ENCODE assay signal across 8 cellular contexts in genomic region chr19:58572818-58573657, GRCh38. TPM values are rescaled to one million over a fixed set of nuclear protein-coding genes. Genes with fewer than 3 reads are reported as not detected.
DNase-seq lines count a peak whose midpoint lies in the region; ATAC-seq, FAIRE-seq and TF ChIP-seq lines count a peak whose summit lies in the region.

TSS of gene MZF1 (minus strand) at chr19:58573335. CDS start at chr19:58571389, 1,946 bp downstream.

- H3K36me3 ChIP-seq in lower lobe of right lung = peaks cover 27% of the 10 kb centered on the region

- POLR2A ChIA-PET in A549 (lab: Yijun Ruan, JAX) = interaction anchor here (1.0 to 1.7 kb wide), 4 partner anchors 13 to 53 kb away, joined by 6 to 16 read pairs (median 8); partner anchors contain the start of genes CHMP2A, TRIM28 and ZBTB45

- TF ChIP-seq CTCF in A549 (IDR thresholded peaks at IDR 0.05) = no peak
- no peak for TF ChIP-seq CTCF in lower lobe of right lung (IDR thresholded peaks at IDR 0.05)

- H3K4me2 ChIP-seq in A549 = peak within 1 kb of the TSS; percentile 92

- no peaks in the 10 kb centered on the region for H3K9me3 ChIP-seq in A549
- no peaks in the 10 kb centered on the region for H3K9me3 ChIP-seq in lower lobe of right lung

- H3K4me3 ChIP-seq in A549 (peak within 1 kb of the TSS; percentile 67), lower lobe of right lung (peak within 1 kb of the TSS; percentile 72)

- peak; percentile 57 for TF ChIP-seq POLR2A in A549 (IDR thresholded peaks at IDR 0.05; ENCODE audit: low read length)
- TF ChIP-seq POLR2A in GM19099 (IDR thresholded peaks at IDR 0.05; ENCODE audit: extremely low read depth, insufficient read length, low read depth) = peak; percentile 40

- no peak for TF ChIP-seq RAD21 in A549 (conservative IDR thresholded peaks at IDR 0.05 in 1 of 2, IDR thresholded peaks at IDR 0.05 in 1 of 2)

- peak; percentile 93 for FAIRE-seq in A549 (lab: Jason Lieb, UNC)

- DNase-seq in A549 (ENCODE audit: low read depth in 1 of 2, low spot score in 1 of 2) (peak; percentile 100), dermis microvascular lymphatic vessel endothelial cell (ENCODE audit: low read depth in 2 of 2) (peak; percentile 100), lower lobe of right lung (peak; percentile 100), COLO668 (lab: John Stamatoyannopoulos, UW; ENCODE audit: unreplicated experiment) (no peak)
- DNase-seq in activated CD4-positive, alpha-beta T cell treated with anti-CD3 and anti-CD28 coated beads for 24 hours (ENCODE audit: low read depth in 2 of 2) = peak; percentile 98 to 99
- peak; percentile 99 to 100 (median 99) for DNase-seq in stimulated activated CD4-positive, alpha-beta T cell treated with anti-CD3 and anti-CD28 coated beads, TNF-alpha, amount 100 ng/mL, for 48 hours (ENCODE audit: low read depth in 3 of 3)

- CTCF ChIA-PET in A549 (lab: Yijun Ruan, JAX) = interaction anchor here (0.6 to 3.3 kb wide), 3 partner anchors 53 to 839 kb away, joined by 3 to 16 read pairs (median 3); partner anchors contain the start of gene ZBTB45

- H3K4me1 ChIP-seq in A549 (peaks cover 15% of the 10 kb centered on the region), lower lobe of right lung (peaks cover 26% of the 10 kb centered on the region)

- intact Hi-C loops in lower lobe of right lung (cut with DNase I) = no loop called here

- ATAC-seq in A549 (peak; percentile 64 to 81), HG03439 (IDR thresholded peaks at IDR 0.05; ENCODE audit: unreplicated experiment) (peak; percentile 55), lower lobe of right lung (peak; percentile 84 to 91)

- H3K27me3 ChIP-seq in lower lobe of right lung (ENCODE audit: low read depth) = no peaks in the 10 kb centered on the region

- 1% methylated on average over 57 of the region's 75 CpGs for WGBS in A549 (ENCODE audit: missing lambda C conversion rate)

- H3K27ac ChIP-seq in A549 = peak within 1 kb of the TSS; percentile 91
- H3K27ac ChIP-seq in lower lobe of right lung = peak within 1 kb of the TSS; percentile 97

- no peak for TF ChIP-seq EP300 in A549 (IDR thresholded peaks at IDR 0.05)

TF ChIP-seq in A549, 52 proteins besides CTCF, POLR2A, EP300 and RAD21 (continues in another document):
- no peak for TF ChIP-seq POLR2AphosphoS2 (conservative IDR thresholded peaks at IDR 0.05; ENCODE audit: low read length)
- no peak for TF ChIP-seq CBX8 (IDR thresholded peaks at IDR 0.05)
- TF ChIP-seq ZFP36 (IDR thresholded peaks at IDR 0.05; ENCODE audit: borderline replicate concordance, partially characterized antibody) = no peak
- TF ChIP-seq NPAS2 (CRISPR knock-in tag; IDR thresholded peaks at IDR 0.05; ENCODE audit: borderline replicate concordance) = no peak
- TF ChIP-seq MYC (IDR thresholded peaks at IDR 0.05; ENCODE audit: borderline replicate concordance, low read length) = 0 out of 2 replicates have a peak, but pooled peaks have one; percentile 22
- TF ChIP-seq ZNF302 (CRISPR knock-in tag; IDR thresholded peaks at IDR 0.05) = no peak
- TF ChIP-seq JUN (IDR thresholded peaks at IDR 0.05) = peak; percentile 40 to 90
- no peak for TF ChIP-seq FOSB (CRISPR knock-in tag; IDR thresholded peaks at IDR 0.05)
- 0 out of 2 replicates have a peak, but pooled peaks have one; percentile 15 for TF ChIP-seq PHF8 (IDR thresholded peaks at IDR 0.05; ENCODE audit: borderline replicate concordance, low read depth)
- TF ChIP-seq ZC3H11A (IDR thresholded peaks at IDR 0.05) = no peak
- TF ChIP-seq BHLHE40 (IDR thresholded peaks at IDR 0.05; ENCODE audit: low read depth, low read length) = no peak
- TF ChIP-seq EHMT2 (IDR thresholded peaks at IDR 0.05; ENCODE audit: low read depth) = no peak
- no peak for TF ChIP-seq REST (IDR thresholded peaks at IDR 0.05)
- no peak for TF ChIP-seq HOXA7 (CRISPR knock-in tag; IDR thresholded peaks at IDR 0.05)
- TF ChIP-seq SREBF2 (IDR thresholded peaks at IDR 0.05) = no peak
- TF ChIP-seq HDAC2 (IDR thresholded peaks at IDR 0.05) = no peak
- no peak; the same call in 1 of the 2 replicates for TF ChIP-seq RFX5 (IDR thresholded peaks at IDR 0.05)
- no peak for TF ChIP-seq KDM5A (IDR thresholded peaks at IDR 0.05)
- peak; percentile 46 for TF ChIP-seq TFCP2L1 (CRISPR knock-in tag; IDR thresholded peaks at IDR 0.05)
- peak; percentile 65 for TF ChIP-seq CHD2 (IDR thresholded peaks at IDR 0.05; ENCODE audit: low read length, partially characterized antibody)
- no peak for TF ChIP-seq KDM1A (IDR thresholded peaks at IDR 0.05; ENCODE audit: low read depth)
- no peak for TF ChIP-seq ESRRA (IDR thresholded peaks at IDR 0.05; ENCODE audit: borderline replicate concordance, low read length)
- no peak for TF ChIP-seq RNF2 (IDR thresholded peaks at IDR 0.05; ENCODE audit: borderline replicate concordance, low read depth)
- no peak for TF ChIP-seq HES2 (IDR thresholded peaks at IDR 0.05)
- TF ChIP-seq CEBPB (IDR thresholded peaks at IDR 0.05) = no peak
- TF ChIP-seq ATOH8 (CRISPR knock-in tag; IDR thresholded peaks at IDR 0.05; ENCODE audit: low read depth) = no peak
- no peak for TF ChIP-seq NR3C1 (IDR thresholded peaks at IDR 0.05)
- peak; percentile 57; the same call in 1 of the 2 replicates for TF ChIP-seq MAX (IDR thresholded peaks at IDR 0.05)
- TF ChIP-seq TP53 (CRISPR knock-in tag; IDR thresholded peaks at IDR 0.05) = no peak
- TF ChIP-seq JUNB (IDR thresholded peaks at IDR 0.05) = no peak
- TF ChIP-seq ELK1 (IDR thresholded peaks at IDR 0.05; ENCODE audit: low read depth, low read length) = no peak
- no peak for TF ChIP-seq HOXB5 (CRISPR knock-in tag; IDR thresholded peaks at IDR 0.05)

RNA-seq across cellular contexts. Expression of gene MZF1, which starts in this region (rescaled TPM):
- polyA plus RNA-seq in A549 (2011; rRNA removed) (19.5 and 20.3 TPM in 2 replicates), A549 (2017; fragmentation: RNase III; extraction: RNeasy Plus Mini Kit Qiagen cat#74134 plus additional on column Dnase treatment) (19.1 to 21.7 TPM (median 20.3 TPM) in 3 replicates)
- polyA plus RNA-seq in A549 (2012; cell fraction: cytosol; rRNA removed) = 26.2 and 35.9 TPM in 2 replicates
- 246 and 401 TPM in 2 replicates for polyA plus RNA-seq in A549 (2012; cell fraction: nucleus; rRNA removed)
- polyA minus RNA-seq in A549 (2011; rRNA and poly(A)+ RNA removed) = 18.7 and 18.9 TPM in 2 replicates
- total RNA-seq in dermis microvascular lymphatic vessel endothelial cell (5.1 and 11.1 TPM in 2 replicates), lower lobe of right lung (50.7 TPM)
